ENCODE assay signal across 1 cellular context in the genomic region with DNA sequence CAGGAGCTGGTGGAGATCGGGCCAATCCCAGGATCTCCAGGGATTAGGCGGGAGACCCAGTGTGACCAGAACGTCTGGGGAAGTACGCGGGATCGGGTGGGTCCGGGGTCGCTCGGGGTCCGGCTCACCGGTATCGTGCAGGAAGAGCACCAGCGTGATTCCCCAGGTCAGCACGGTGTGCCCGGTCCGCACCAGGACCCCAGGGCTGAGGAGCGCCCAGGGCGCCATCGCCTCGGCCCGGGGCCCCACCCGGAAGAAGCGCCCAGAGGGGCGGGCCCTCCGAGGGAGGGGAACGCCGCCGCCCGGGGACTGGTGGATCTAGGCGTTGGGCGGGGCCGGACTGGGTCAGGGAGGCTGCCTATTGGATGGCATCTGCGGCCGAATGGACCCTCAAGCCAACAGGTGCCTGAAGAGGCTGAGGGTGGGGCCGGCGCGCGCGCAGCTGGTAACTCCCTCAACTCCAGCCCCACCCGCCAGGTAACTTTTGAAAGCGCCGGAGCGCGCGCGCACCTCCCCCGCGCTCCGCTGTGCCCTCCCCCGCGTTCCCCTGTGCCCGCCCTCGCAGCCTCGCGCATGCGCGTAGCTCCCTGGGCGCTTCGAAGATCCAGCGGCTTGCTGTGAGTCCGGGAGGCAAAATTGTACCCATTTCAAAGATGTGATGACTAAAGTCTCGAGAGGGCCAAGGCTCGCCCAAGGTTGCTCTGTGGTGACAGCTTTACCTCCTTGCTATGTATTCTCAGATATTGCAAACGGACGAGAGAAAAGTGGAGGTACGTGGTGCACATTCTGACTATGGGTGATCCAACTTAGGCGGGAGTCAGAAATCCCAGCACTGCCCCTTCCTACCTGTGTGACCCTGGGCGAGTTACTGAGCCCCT.
A peak's percentile ranks its signal among the peaks of the same experiment; 100 is the strongest.
TF ChIP-seq lines count a peak whose summit lies in the region.

A gene with protein sequence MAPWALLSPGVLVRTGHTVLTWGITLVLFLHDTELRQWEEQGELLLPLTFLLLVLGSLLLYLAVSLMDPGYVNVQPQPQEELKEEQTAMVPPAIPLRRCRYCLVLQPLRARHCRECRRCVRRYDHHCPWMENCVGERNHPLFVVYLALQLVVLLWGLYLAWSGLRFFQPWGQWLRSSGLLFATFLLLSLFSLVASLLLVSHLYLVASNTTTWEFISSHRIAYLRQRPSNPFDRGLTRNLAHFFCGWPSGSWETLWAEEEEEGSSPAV (minus strand): TSS at position 262 of the 878 bp plus-strand sequence. CDS start 34 bp downstream, at position 228.

TF ChIP-seq in HEK293, 187 proteins besides CTCF, POLR2A, EP300 and RAD21 (continued from another document and continues in another):
- TF ChIP-seq, protein P1, sequence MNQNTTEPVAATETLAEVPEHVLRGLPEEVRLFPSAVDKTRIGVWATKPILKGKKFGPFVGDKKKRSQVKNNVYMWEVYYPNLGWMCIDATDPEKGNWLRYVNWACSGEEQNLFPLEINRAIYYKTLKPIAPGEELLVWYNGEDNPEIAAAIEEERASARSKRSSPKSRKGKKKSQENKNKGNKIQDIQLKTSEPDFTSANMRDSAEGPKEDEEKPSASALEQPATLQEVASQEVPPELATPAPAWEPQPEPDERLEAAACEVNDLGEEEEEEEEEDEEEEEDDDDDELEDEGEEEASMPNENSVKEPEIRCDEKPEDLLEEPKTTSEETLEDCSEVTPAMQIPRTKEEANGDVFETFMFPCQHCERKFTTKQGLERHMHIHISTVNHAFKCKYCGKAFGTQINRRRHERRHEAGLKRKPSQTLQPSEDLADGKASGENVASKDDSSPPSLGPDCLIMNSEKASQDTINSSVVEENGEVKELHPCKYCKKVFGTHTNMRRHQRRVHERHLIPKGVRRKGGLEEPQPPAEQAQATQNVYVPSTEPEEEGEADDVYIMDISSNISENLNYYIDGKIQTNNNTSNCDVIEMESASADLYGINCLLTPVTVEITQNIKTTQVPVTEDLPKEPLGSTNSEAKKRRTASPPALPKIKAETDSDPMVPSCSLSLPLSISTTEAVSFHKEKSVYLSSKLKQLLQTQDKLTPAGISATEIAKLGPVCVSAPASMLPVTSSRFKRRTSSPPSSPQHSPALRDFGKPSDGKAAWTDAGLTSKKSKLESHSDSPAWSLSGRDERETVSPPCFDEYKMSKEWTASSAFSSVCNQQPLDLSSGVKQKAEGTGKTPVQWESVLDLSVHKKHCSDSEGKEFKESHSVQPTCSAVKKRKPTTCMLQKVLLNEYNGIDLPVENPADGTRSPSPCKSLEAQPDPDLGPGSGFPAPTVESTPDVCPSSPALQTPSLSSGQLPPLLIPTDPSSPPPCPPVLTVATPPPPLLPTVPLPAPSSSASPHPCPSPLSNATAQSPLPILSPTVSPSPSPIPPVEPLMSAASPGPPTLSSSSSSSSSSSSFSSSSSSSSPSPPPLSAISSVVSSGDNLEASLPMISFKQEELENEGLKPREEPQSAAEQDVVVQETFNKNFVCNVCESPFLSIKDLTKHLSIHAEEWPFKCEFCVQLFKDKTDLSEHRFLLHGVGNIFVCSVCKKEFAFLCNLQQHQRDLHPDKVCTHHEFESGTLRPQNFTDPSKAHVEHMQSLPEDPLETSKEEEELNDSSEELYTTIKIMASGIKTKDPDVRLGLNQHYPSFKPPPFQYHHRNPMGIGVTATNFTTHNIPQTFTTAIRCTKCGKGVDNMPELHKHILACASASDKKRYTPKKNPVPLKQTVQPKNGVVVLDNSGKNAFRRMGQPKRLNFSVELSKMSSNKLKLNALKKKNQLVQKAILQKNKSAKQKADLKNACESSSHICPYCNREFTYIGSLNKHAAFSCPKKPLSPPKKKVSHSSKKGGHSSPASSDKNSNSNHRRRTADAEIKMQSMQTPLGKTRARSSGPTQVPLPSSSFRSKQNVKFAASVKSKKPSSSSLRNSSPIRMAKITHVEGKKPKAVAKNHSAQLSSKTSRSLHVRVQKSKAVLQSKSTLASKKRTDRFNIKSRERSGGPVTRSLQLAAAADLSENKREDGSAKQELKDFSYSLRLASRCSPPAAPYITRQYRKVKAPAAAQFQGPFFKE (tag by site-specific recombination; IDR thresholded peaks at IDR 0.05; ENCODE audit: borderline replicate concordance), result no peak
- TF ChIP-seq ZNF670 (tag by site-specific recombination; IDR thresholded peaks at IDR 0.05; ENCODE audit: low read depth) (no peak), ZNF311 (tag by site-specific recombination; IDR thresholded peaks at IDR 0.05; ENCODE audit: borderline replicate concordance) (no peak), ZNF16 (tag by site-specific recombination; IDR thresholded peaks at IDR 0.05; ENCODE audit: low read depth) (no peak), ZNF24 (tag by site-specific recombination; IDR thresholded peaks at IDR 0.05) (peak; percentile 78), ZNF837 (tag by site-specific recombination; IDR thresholded peaks at IDR 0.05) (no peak), SP7 (tag by site-specific recombination; IDR thresholded peaks at IDR 0.05) (peak; percentile 66), ZNF121 (tag by site-specific recombination; IDR thresholded peaks at IDR 0.05) (0 out of 2 replicates have a peak, but pooled peaks have one; percentile 16), ZNF660 (tag by site-specific recombination; IDR thresholded peaks at IDR 0.05) (0 out of 2 replicates have a peak, but pooled peaks have one; percentile 28), SALL2 (tag by site-specific recombination; IDR thresholded peaks at IDR 0.05; ENCODE audit: borderline replicate concordance) (no peak), ZNF677 (tag by site-specific recombination; IDR thresholded peaks at IDR 0.05) (no peak), KLF10 (tag by site-specific recombination; IDR thresholded peaks at IDR 0.05) (peak; percentile 92; the same call in 1 of the 2 replicates), ZFP37 (tag by site-specific recombination; IDR thresholded peaks at IDR 0.05) (no peak; the same call in 1 of the 2 replicates), ZNF510 (tag by site-specific recombination; IDR thresholded peaks at IDR 0.05; ENCODE audit: insufficient replicate concordance) (no peak), MEIS1 (CRISPR knock-in tag; IDR thresholded peaks at IDR 0.05; ENCODE audit: borderline replicate concordance) (no peak), ZNF843 (tag by site-specific recombination; IDR thresholded peaks at IDR 0.05) (no peak), ZNF426 (tag by site-specific recombination; IDR thresholded peaks at IDR 0.05) (no peak), ZNF600 (tag by site-specific recombination; IDR thresholded peaks at IDR 0.05) (no peak), ZNF433 (tag by site-specific recombination; IDR thresholded peaks at IDR 0.05; ENCODE audit: low read depth) (no peak), ZNF768 (tag by site-specific recombination; IDR thresholded peaks at IDR 0.05) (no peak; the same call in 1 of the 2 replicates), ZNF202 (tag by site-specific recombination; IDR thresholded peaks at IDR 0.05; ENCODE audit: borderline replicate concordance) (no peak), ZNF664 (tag by site-specific recombination; IDR thresholded peaks at IDR 0.05) (no peak), ZNF555 (tag by site-specific recombination; conservative IDR thresholded peaks at IDR 0.05) (no peak), ZNF146 (tag by site-specific recombination; IDR thresholded peaks at IDR 0.05) (no peak; the same call in 1 of the 2 replicates), HOXD13 (CRISPR knock-in tag; IDR thresholded peaks at IDR 0.05; ENCODE audit: borderline replicate concordance) (no peak), GLI2 (tag by site-specific recombination; IDR thresholded peaks at IDR 0.05; ENCODE audit: borderline replicate concordance, low read depth) (no peak; the same call in 1 of the 2 replicates), ZNF423 (tag by site-specific recombination; IDR thresholded peaks at IDR 0.05) (no peak), ZNF501 (tag by site-specific recombination; IDR thresholded peaks at IDR 0.05) (peak; percentile 69)
- TF ChIP-seq, protein P2, sequence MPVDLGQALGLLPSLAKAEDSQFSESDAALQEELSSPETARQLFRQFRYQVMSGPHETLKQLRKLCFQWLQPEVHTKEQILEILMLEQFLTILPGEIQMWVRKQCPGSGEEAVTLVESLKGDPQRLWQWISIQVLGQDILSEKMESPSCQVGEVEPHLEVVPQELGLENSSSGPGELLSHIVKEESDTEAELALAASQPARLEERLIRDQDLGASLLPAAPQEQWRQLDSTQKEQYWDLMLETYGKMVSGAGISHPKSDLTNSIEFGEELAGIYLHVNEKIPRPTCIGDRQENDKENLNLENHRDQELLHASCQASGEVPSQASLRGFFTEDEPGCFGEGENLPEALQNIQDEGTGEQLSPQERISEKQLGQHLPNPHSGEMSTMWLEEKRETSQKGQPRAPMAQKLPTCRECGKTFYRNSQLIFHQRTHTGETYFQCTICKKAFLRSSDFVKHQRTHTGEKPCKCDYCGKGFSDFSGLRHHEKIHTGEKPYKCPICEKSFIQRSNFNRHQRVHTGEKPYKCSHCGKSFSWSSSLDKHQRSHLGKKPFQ (tag by site-specific recombination; IDR thresholded peaks at IDR 0.05), result 0 out of 2 replicates have a peak, but pooled peaks have one; percentile 49
- TF ChIP-seq, protein P3, sequence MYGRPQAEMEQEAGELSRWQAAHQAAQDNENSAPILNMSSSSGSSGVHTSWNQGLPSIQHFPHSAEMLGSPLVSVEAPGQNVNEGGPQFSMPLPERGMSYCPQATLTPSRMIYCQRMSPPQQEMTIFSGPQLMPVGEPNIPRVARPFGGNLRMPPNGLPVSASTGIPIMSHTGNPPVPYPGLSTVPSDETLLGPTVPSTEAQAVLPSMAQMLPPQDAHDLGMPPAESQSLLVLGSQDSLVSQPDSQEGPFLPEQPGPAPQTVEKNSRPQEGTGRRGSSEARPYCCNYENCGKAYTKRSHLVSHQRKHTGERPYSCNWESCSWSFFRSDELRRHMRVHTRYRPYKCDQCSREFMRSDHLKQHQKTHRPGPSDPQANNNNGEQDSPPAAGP (tag by site-specific recombination; IDR thresholded peaks at IDR 0.05), result peak; percentile 40; the same call in 1 of the 2 replicates
- TF ChIP-seq, protein P4, sequence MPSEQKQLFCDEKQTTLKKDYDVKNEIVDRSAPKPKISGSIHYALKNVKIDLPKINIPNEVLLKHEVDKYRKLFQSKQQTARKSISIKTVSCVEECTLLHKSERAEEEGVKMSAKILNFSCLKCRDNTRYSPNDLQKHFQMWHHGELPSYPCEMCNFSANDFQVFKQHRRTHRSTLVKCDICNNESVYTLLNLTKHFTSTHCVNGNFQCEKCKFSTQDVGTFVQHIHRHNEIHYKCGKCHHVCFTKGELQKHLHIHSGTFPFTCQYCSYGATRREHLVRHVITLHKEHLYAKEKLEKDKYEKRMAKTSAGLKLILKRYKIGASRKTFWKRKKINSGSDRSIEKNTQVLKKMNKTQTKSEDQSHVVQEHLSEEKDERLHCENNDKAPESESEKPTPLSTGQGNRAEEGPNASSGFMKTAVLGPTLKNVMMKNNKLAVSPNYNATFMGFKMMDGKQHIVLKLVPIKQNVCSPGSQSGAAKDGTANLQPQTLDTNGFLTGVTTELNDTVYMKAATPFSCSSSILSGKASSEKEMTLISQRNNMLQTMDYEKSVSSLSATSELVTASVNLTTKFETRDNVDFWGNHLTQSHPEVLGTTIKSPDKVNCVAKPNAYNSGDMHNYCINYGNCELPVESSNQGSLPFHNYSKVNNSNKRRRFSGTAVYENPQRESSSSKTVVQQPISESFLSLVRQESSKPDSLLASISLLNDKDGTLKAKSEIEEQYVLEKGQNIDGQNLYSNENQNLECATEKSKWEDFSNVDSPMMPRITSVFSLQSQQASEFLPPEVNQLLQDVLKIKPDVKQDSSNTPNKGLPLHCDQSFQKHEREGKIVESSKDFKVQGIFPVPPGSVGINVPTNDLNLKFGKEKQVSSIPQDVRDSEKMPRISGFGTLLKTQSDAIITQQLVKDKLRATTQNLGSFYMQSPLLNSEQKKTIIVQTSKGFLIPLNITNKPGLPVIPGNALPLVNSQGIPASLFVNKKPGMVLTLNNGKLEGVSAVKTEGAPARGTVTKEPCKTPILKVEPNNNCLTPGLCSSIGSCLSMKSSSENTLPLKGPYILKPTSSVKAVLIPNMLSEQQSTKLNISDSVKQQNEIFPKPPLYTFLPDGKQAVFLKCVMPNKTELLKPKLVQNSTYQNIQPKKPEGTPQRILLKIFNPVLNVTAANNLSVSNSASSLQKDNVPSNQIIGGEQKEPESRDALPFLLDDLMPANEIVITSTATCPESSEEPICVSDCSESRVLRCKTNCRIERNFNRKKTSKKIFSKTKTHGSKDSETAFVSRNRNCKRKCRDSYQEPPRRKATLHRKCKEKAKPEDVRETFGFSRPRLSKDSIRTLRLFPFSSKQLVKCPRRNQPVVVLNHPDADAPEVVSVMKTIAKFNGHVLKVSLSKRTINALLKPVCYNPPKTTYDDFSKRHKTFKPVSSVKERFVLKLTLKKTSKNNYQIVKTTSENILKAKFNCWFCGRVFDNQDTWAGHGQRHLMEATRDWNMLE (tag by site-specific recombination; conservative IDR thresholded peaks at IDR 0.05; ENCODE audit: low read depth), result no peak
- TF ChIP-seq, protein P5, sequence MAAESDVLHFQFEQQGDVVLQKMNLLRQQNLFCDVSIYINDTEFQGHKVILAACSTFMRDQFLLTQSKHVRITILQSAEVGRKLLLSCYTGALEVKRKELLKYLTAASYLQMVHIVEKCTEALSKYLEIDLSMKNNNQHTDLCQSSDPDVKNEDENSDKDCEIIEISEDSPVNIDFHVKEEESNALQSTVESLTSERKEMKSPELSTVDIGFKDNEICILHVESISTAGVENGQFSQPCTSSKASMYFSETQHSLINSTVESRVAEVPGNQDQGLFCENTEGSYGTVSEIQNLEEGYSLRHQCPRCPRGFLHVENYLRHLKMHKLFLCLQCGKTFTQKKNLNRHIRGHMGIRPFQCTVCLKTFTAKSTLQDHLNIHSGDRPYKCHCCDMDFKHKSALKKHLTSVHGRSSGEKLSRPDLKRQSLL (tag by site-specific recombination; IDR thresholded peaks at IDR 0.05), result peak; percentile 55
- TF ChIP-seq, protein P6, sequence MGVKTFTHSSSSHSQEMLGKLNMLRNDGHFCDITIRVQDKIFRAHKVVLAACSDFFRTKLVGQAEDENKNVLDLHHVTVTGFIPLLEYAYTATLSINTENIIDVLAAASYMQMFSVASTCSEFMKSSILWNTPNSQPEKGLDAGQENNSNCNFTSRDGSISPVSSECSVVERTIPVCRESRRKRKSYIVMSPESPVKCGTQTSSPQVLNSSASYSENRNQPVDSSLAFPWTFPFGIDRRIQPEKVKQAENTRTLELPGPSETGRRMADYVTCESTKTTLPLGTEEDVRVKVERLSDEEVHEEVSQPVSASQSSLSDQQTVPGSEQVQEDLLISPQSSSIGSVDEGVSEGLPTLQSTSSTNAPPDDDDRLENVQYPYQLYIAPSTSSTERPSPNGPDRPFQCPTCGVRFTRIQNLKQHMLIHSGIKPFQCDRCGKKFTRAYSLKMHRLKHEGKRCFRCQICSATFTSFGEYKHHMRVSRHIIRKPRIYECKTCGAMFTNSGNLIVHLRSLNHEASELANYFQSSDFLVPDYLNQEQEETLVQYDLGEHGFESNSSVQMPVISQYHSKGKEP (tag by site-specific recombination; IDR thresholded peaks at IDR 0.05), result no peak
- TF ChIP-seq, protein P7, sequence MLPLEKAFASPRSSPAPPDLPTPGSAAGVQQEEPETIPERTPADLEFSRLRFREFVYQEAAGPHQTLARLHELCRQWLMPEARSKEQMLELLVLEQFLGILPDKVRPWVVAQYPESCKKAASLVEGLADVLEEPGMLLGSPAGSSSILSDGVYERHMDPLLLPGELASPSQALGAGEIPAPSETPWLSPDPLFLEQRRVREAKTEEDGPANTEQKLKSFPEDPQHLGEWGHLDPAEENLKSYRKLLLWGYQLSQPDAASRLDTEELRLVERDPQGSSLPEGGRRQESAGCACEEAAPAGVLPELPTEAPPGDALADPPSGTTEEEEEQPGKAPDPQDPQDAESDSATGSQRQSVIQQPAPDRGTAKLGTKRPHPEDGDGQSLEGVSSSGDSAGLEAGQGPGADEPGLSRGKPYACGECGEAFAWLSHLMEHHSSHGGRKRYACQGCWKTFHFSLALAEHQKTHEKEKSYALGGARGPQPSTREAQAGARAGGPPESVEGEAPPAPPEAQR (tag by site-specific recombination; IDR thresholded peaks at IDR 0.05), result no peak
